8 cellular contexts compared by ENCODE assay signal in the genomic region with DNA sequence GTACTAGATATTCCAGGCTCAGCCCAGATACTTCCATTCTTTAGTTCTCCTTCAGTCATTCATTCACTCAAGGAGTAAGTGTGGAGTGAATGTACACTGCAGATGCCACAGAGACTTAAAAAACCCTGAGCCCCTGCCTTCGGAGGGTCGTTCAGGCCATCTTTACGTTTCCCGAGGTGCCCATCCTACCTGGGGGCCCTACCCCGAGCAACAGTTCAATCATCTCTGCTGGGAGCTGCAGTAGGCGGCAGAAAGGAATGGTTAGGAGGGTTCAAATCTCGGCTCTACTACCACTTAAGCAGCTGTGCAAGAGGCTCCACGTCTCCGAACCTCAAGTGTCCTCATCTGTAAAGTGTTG. TPM values are rescaled to one million over a fixed set of nuclear protein-coding genes. Genes with fewer than 3 reads are reported as not detected.
A peak's percentile ranks its signal among the peaks of the same experiment; 100 is the strongest.
DNase-seq lines count a peak whose midpoint lies in the region; TF ChIP-seq lines count a peak whose summit lies in the region.

No MANE protein-coding gene starts in this region.

- H3K9ac ChIP-seq in OCI-LY3 (ENCODE audit: low read length) = peak overlapping the region; percentile 94
- peak overlapping the region; percentile 93 for H3K9ac ChIP-seq in parathyroid adenoma

- H2AFZ ChIP-seq in OCI-LY3 (ENCODE audit: low read depth, low read length) (no peak overlapping the region), parathyroid adenoma (peak overlapping the region; percentile 99)

- H3K4me1 ChIP-seq in OCI-LY3 (ENCODE audit: low read length) (peaks cover 9% of the 10 kb centered on the region), esophagus muscularis mucosa (peaks cover 15 to 42% (median 32%) of the 10 kb centered on the region in 4 donors), parathyroid adenoma (peaks cover 5% of the 10 kb centered on the region)

- no peak for TF ChIP-seq EP300 in esophagus muscularis mucosa (IDR thresholded peaks at IDR 0.05)

- H3K4me3 ChIP-seq in GM06990 (replicated peaks; ENCODE audit: low read depth, low read length) (peak overlapping the region; percentile 97), OCI-LY3 (ENCODE audit: low read length) (peak overlapping the region; percentile 96), esophagus muscularis mucosa (peak overlapping the region; percentile 80 to 95 (median 83)), parathyroid adenoma (ENCODE audit: low read depth, low read length) (peak overlapping the region; percentile 78)

- peaks cover 40% of the 10 kb centered on the region for H3K79me2 ChIP-seq in OCI-LY3 (ENCODE audit: low read length)
- peaks cover 15% of the 10 kb centered on the region for H3K79me2 ChIP-seq in parathyroid adenoma

- H3K27ac ChIP-seq in OCI-LY3 (ENCODE audit: low read length) (peak overlapping the region; percentile 44), esophagus muscularis mucosa (replicated peaks in 1 of 4) (peak overlapping the region; percentile 79 to 88 (median 82)), parathyroid adenoma (peak overlapping the region; percentile 71)

- intact Hi-C loops in esophagus muscularis mucosa (cut with DNase I) = no loop called here

- WGBS in esophagus muscularis mucosa = 0% methylated on average over 4 of the region's 9 CpGs

- DNase-seq in GM06990 (ENCODE audit: extremely low read depth, insufficient read length) (no peak), esophagus muscularis mucosa (ENCODE audit: extremely low spot score) (no peak), NCI-H146 treated with DMSO at 0.1 percent for 48 hours (lab: John Stamatoyannopoulos, UW; ENCODE audit: unreplicated experiment) (no peak), kidney tubule cell (ENCODE audit: low spot score) (no peak), MV-4-11 (lab: John Stamatoyannopoulos, UW) (no peak), AG08396 (ENCODE audit: low spot score) (no peak)

- H3K36me3 ChIP-seq in GM06990 (ENCODE audit: control insufficient read depth, insufficient read depth, low read length) (peaks cover 14% of the 10 kb centered on the region), OCI-LY3 (replicated peaks; ENCODE audit: low read depth, low read length) (peaks cover 30% of the 10 kb centered on the region), esophagus muscularis mucosa (peaks cover 17 to 35% (median 31%) of the 10 kb centered on the region in 4 donors), parathyroid adenoma (ENCODE audit: control insufficient read depth, insufficient read depth, low read length) (no peaks in the 10 kb centered on the region)

- TF ChIP-seq CTCF in GM06990 (IDR thresholded peaks at IDR 0.05; ENCODE audit: insufficient read depth, low read length, poor library complexity, severe bottlenecking) (no peak), OCI-LY3 (IDR thresholded peaks at IDR 0.05; ENCODE audit: low read depth, low read length) (no peak), esophagus muscularis mucosa (IDR thresholded peaks at IDR 0.05) (no peak), parathyroid adenoma (IDR thresholded peaks at IDR 0.05) (no peak)

- H3K27me3 ChIP-seq in GM06990 (replicated peaks; ENCODE audit: control insufficient read depth, insufficient read depth, low read length) (no peaks in the 10 kb centered on the region), OCI-LY3 (ENCODE audit: low read depth, low read length) (no peaks in the 10 kb centered on the region; the same call in 1 of the 2 replicates), esophagus muscularis mucosa (no peaks in the 10 kb centered on the region), parathyroid adenoma (ENCODE audit: control insufficient read depth, insufficient read depth, low read length) (no peaks in the 10 kb centered on the region)

- H4K20me1 ChIP-seq in OCI-LY3 (ENCODE audit: insufficient read depth, low read length) = peaks cover 14% of the 10 kb centered on the region; the same call in 1 of the 2 replicates

- H3K9me3 ChIP-seq in OCI-LY3 (ENCODE audit: insufficient read depth, low read length) (no peaks in the 10 kb centered on the region), esophagus muscularis mucosa (no peaks in the 10 kb centered on the region), parathyroid adenoma (ENCODE audit: control insufficient read depth, low read length) (no peaks in the 10 kb centered on the region)

- no peak for TF ChIP-seq POLR2A in esophagus muscularis mucosa (IDR thresholded peaks at IDR 0.05; ENCODE audit: low read depth)

- peak overlapping the region; percentile 97 for H3K4me2 ChIP-seq in OCI-LY3 (ENCODE audit: low read length)
- peak overlapping the region; percentile 90 for H3K4me2 ChIP-seq in parathyroid adenoma (ENCODE audit: low read length)

RNA-seq across cellular contexts. Expression of a gene that starts 0.6 kb away (rescaled TPM):
- total RNA-seq in esophagus muscularis mucosa = 10 to 100 TPM; 69.8 to 88.6 (median 77.2) TPM

RNA-seq across cellular contexts. Expression of a gene that starts 27.6 kb away (rescaled TPM):
- total RNA-seq in esophagus muscularis mucosa = under 1 TPM in 1 of 4 donors, not detected in 3; 0.40 TPM
